In genomic region chr12:55607821-55608602, GRCh38 we compare ENCODE assay signal across 32 cellular contexts. TPM values are rescaled to one million over a fixed set of nuclear protein-coding genes. Genes with fewer than 3 reads are reported as not detected.
"Had no signal": no experiment of that assay in that cellular context is flagged by ENCODE, and none has a peak within 500 bp of the region (broad histone marks: within the 10 kb centered on the region; RNA-seq: fewer than 3 reads in every experiment).

No MANE protein-coding gene starts in this region.

- ATAC-seq: activated CD8-positive, alpha-beta memory T cell treated with anti-CD3 and anti-CD28 coated beads, Interleukin-2, amount 10 ng/mL, durations not matched to agents 7 days and 5 days; activated T-helper 17 cell treated with anti-CD3 and anti-CD28 coated beads, Interleukin-2, amount 50 U/mL, for 72 hours; effector memory CD8-positive, alpha-beta T cell; left lobe of liver; WTC11 had no signal

- H3K9me3 Mint-ChIP-seq: activated CD4-positive, alpha-beta memory T cell treated with anti-CD3 and anti-CD28 coated beads, Interleukin-2, amount 10 ng/mL, durations not matched to agents 7 days and 5 days; activated naive CD8-positive, alpha-beta T cell treated with anti-CD3 and anti-CD28 coated beads for 36 hours; activated T-helper 17 cell treated with anti-CD3 and anti-CD28 coated beads, Interleukin-2, amount 50 U/mL, for 72 hours; effector memory CD8-positive, alpha-beta T cell; nephron had no signal

- H3K9me3 ChIP-seq: prostate gland, right atrium auricular region, tibial nerve had no signal

- H3K27ac ChIP-seq: cardiac muscle cell, prostate gland, right atrium auricular region, tibial nerve had no signal

- H3K27ac Mint-ChIP-seq: activated CD4-positive, alpha-beta memory T cell treated with anti-CD3 and anti-CD28 coated beads, Interleukin-2, amount 10 ng/mL, durations not matched to agents 7 days and 5 days; activated CD8-positive, alpha-beta memory T cell treated with anti-CD3 and anti-CD28 coated beads, Interleukin-2, amount 10 ng/mL, durations not matched to agents 7 days and 5 days; activated naive CD8-positive, alpha-beta T cell treated with anti-CD3 and anti-CD28 coated beads for 36 hours; activated T-helper 17 cell treated with anti-CD3 and anti-CD28 coated beads, Interleukin-2, amount 50 U/mL, for 72 hours; effector memory CD8-positive, alpha-beta T cell; nephron; WTC11 had no signal

- H3K36me3 Mint-ChIP-seq: activated CD8-positive, alpha-beta memory T cell treated with anti-CD3 and anti-CD28 coated beads, Interleukin-2, amount 10 ng/mL, durations not matched to agents 7 days and 5 days; activated naive CD8-positive, alpha-beta T cell treated with anti-CD3 and anti-CD28 coated beads for 36 hours; WTC11 had no signal

- H3K4me1 Mint-ChIP-seq: activated CD4-positive, alpha-beta memory T cell treated with anti-CD3 and anti-CD28 coated beads, Interleukin-2, amount 10 ng/mL, durations not matched to agents 7 days and 5 days; activated CD8-positive, alpha-beta memory T cell treated with anti-CD3 and anti-CD28 coated beads, Interleukin-2, amount 10 ng/mL, durations not matched to agents 7 days and 5 days; activated T-helper 17 cell treated with anti-CD3 and anti-CD28 coated beads, Interleukin-2, amount 50 U/mL, for 72 hours; nephron had no signal

- H3K4me3 ChIP-seq: cardiac muscle cell, lung, prostate gland, right atrium auricular region, tibial nerve had no signal

- H3K36me3 ChIP-seq: cardiac muscle cell, prostate gland, right atrium auricular region, tibial nerve had no signal

- H3K4me3 Mint-ChIP-seq: activated CD4-positive, alpha-beta memory T cell treated with anti-CD3 and anti-CD28 coated beads, Interleukin-2, amount 10 ng/mL, durations not matched to agents 7 days and 5 days; activated CD8-positive, alpha-beta memory T cell treated with anti-CD3 and anti-CD28 coated beads, Interleukin-2, amount 10 ng/mL, durations not matched to agents 7 days and 5 days; activated naive CD8-positive, alpha-beta T cell treated with anti-CD3 and anti-CD28 coated beads for 36 hours; activated T-helper 17 cell treated with anti-CD3 and anti-CD28 coated beads, Interleukin-2, amount 50 U/mL, for 72 hours; effector memory CD8-positive, alpha-beta T cell; nephron; WTC11 had no signal

- H3K4me1 ChIP-seq: prostate gland, right atrium auricular region, tibial nerve had no signal

- H3K27me3 ChIP-seq: cardiac muscle cell, right atrium auricular region, tibial nerve had no signal

- DNase-seq: activated CD4-positive, alpha-beta memory T cell treated with anti-CD3 and anti-CD28 coated beads, Interleukin-2, amount 10 ng/mL, durations not matched to agents 7 days and 5 days; activated CD4-positive, alpha-beta T cell treated with anti-CD3 and anti-CD28 coated beads for 48 hours; activated CD8-positive, alpha-beta memory T cell treated with anti-CD3 and anti-CD28 coated beads, Interleukin-2, amount 10 ng/mL, durations not matched to agents 7 days and 5 days; activated naive CD4-positive, alpha-beta T cell; activated naive CD8-positive, alpha-beta T cell treated with anti-CD3 and anti-CD28 coated beads for 36 hours; activated T-cell treated with anti-CD3 and anti-CD28 coated beads, Interleukin-2, amount 50 U/mL, for 1 hour; amniotic stem cell; effector memory CD8-positive, alpha-beta T cell; foreskin melanocyte; glutamatergic neuron; hippocampal formation; islet precursor cell; midbrain; stimulated activated CD4-positive, alpha-beta T cell treated with anti-CD3 and anti-CD28 coated beads, Interleukin-12 subunit alpha, Interleukin-12 subunit beta, amount 100 ng/mL, for 4 hours; stimulated activated CD4-positive, alpha-beta T cell treated with anti-CD3 and anti-CD28 coated beads, Interleukin-1b, Interleukin-23, amount 100 ng/mL, for 48 hours; stimulated activated CD8-positive, alpha-beta memory T cell treated with anti-CD3 and anti-CD28 coated beads, Interleukin-4, amount 100 ng/mL, for 48 hours; stimulated activated naive CD4-positive, alpha-beta T cell had no signal

RNA-seq across cellular contexts. Expression of gene OR10P1, which starts 28.7 kb away (rescaled TPM):
- total RNA-seq: activated CD4-positive, alpha-beta memory T cell treated with anti-CD3 and anti-CD28 coated beads, Interleukin-2, amount 10 ng/mL, durations not matched to agents 7 days and 5 days; activated CD8-positive, alpha-beta memory T cell treated with anti-CD3 and anti-CD28 coated beads, Interleukin-2, amount 10 ng/mL, durations not matched to agents 7 days and 5 days; activated naive CD8-positive, alpha-beta T cell treated with anti-CD3 and anti-CD28 coated beads for 36 hours; activated T-helper 17 cell treated with anti-CD3 and anti-CD28 coated beads, Interleukin-2, amount 50 U/mL, for 72 hours; cardiac muscle cell; chondrocyte; dermis microvascular lymphatic vessel endothelial cell; epithelial cell of proximal tubule; fibroblast of lung; left lobe of liver; lung; osteocyte; prostate gland; right atrium auricular region; T-helper 2 cell treated with Interferon-gamma antibody and Interleukin-4, amounts not matched to agents 100 ng/mL and 5 ng/mL, for 36 hours; tibial nerve; WTC11 had no signal
- polyA plus RNA-seq: cardiac muscle cell, fibroblast of lung, lung had no signal

RNA-seq across cellular contexts. Expression of gene OR2AP1, which starts 35.7 kb away (rescaled TPM):
- total RNA-seq: activated CD4-positive, alpha-beta memory T cell treated with anti-CD3 and anti-CD28 coated beads, Interleukin-2, amount 10 ng/mL, durations not matched to agents 7 days and 5 days; activated CD8-positive, alpha-beta memory T cell treated with anti-CD3 and anti-CD28 coated beads, Interleukin-2, amount 10 ng/mL, durations not matched to agents 7 days and 5 days; activated naive CD8-positive, alpha-beta T cell treated with anti-CD3 and anti-CD28 coated beads for 36 hours; cardiac muscle cell; chondrocyte; dermis microvascular lymphatic vessel endothelial cell; epithelial cell of proximal tubule; fibroblast of lung; left lobe of liver; lung; osteocyte; prostate gland; right atrium auricular region; T-helper 2 cell treated with Interferon-gamma antibody and Interleukin-4, amounts not matched to agents 100 ng/mL and 5 ng/mL, for 36 hours; tibial nerve; WTC11 had no signal
- polyA plus RNA-seq: cardiac muscle cell, fibroblast of lung, lung had no signal

RNA-seq across cellular contexts. Expression of gene OR6C4, which starts 58.6 kb away (rescaled TPM):
- total RNA-seq: activated CD4-positive, alpha-beta memory T cell treated with anti-CD3 and anti-CD28 coated beads, Interleukin-2, amount 10 ng/mL, durations not matched to agents 7 days and 5 days; activated CD8-positive, alpha-beta memory T cell treated with anti-CD3 and anti-CD28 coated beads, Interleukin-2, amount 10 ng/mL, durations not matched to agents 7 days and 5 days; activated naive CD8-positive, alpha-beta T cell treated with anti-CD3 and anti-CD28 coated beads for 36 hours; activated T-helper 17 cell treated with anti-CD3 and anti-CD28 coated beads, Interleukin-2, amount 50 U/mL, for 72 hours; cardiac muscle cell; chondrocyte; dermis microvascular lymphatic vessel endothelial cell; epithelial cell of proximal tubule; fibroblast of lung; left lobe of liver; lung; osteocyte; prostate gland; right atrium auricular region; T-helper 2 cell treated with Interferon-gamma antibody and Interleukin-4, amounts not matched to agents 100 ng/mL and 5 ng/mL, for 36 hours; tibial nerve; WTC11 had no signal
- polyA plus RNA-seq: cardiac muscle cell, fibroblast of lung, lung had no signal
